Comparison of ENCODE assay signal across 8 cellular contexts in the genomic region with DNA sequence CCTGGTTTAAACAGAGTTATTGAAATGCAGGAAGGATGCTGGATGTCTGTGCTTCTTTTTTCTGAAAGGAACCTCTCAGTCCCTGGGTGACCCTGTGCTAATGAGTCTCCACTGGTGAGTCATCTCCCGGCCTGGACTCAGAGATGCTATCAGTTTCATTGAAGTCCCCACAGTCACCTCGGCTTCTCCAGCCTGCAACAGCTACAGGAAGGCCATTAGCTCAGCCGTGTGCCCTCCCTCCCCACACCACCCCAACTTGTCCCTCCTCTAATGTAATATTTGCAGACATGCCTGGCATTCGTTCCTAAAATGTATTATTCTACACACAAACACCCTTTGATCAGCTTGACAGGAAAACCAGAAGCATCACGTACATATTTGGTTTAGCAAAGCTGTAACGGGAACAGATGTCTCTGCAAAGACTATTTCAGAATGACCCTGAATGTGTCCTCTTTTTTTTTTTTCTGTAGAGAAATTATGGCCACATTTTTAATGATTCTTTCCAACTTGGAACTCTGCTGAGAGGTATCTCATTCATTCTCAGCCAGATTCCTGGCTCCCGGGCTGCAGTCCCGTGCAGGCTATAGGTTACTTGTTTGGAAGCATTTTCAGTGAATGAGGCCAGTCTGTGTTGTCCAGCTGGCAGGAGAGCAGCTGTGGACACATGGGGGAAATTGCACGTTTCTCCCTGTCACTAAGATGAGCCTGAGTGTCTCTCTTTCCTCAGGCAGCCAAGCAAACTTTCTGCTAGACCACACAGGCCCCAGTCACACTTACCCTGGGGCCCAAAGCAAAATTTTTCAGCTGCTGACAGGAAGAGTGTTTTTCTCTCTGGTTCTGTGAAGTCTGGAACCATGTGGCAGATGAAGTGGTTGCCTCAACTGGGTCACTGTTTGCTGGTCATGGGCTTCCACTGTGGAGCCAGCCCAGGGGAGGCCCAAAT.
DNase-seq lines count a peak whose midpoint lies in the region; ATAC-seq, FAIRE-seq and TF ChIP-seq lines count a peak whose summit lies in the region.

No MANE protein-coding gene starts in this region.

- H3K36me3 ChIP-seq in adipocyte (ENCODE audit: control insufficient read depth, insufficient read depth, low read length, severe bottlenecking) (no peaks in the 10 kb centered on the region), keratinocyte (ENCODE audit: control insufficient read depth in 2 of 2, extremely low read depth in 1 of 2, insufficient read depth in 2 of 2, low read length in 2 of 2) (no peaks in the 10 kb centered on the region), transverse colon (no peaks in the 10 kb centered on the region)

- FAIRE-seq in keratinocyte (lab: Jason Lieb, UNC) = peak; percentile 9

- DNase-seq in A172 (ENCODE audit: low spot score) (peak; percentile 88), NCI-H2196 (lab: John Stamatoyannopoulos, UW; ENCODE audit: unreplicated experiment) (peak; percentile 36), adipocyte (ENCODE audit: low read depth) (peak; percentile 81), keratinocyte (ENCODE audit: low read depth, low spot score) (no peak), transverse colon (peak; percentile 14), NCI-H345 (lab: John Stamatoyannopoulos, UW) (no peak)

- H3K9ac ChIP-seq in adipocyte (ENCODE audit: low read length) = no peak overlapping the region
- H3K9ac ChIP-seq in keratinocyte (ENCODE audit: control insufficient read depth, extremely low read depth, insufficient read depth, low read length) = no peak overlapping the region

- intact Hi-C loops in transverse colon (cut with DNase I; ENCODE audit: low total_unique reads) = no loop called here

- TF ChIP-seq POLR2A in transverse colon (IDR thresholded peaks at IDR 0.05) = no peak

- TF ChIP-seq CTCF in keratinocyte (optimal IDR thresholded peaks at IDR 0.05 in 1 of 3, IDR thresholded peaks at IDR 0.05 in 1 of 3, conservative IDR thresholded peaks at IDR 0.05 in 1 of 3; ENCODE audit: extremely low read depth in 1 of 3, insufficient read depth in 2 of 3, low read length in 3 of 3) = no peak
- TF ChIP-seq CTCF in transverse colon (IDR thresholded peaks at IDR 0.05) = no peak

- H3K4me3 ChIP-seq in adipocyte (ENCODE audit: low read length) = no peak overlapping the region
- H3K4me3 ChIP-seq in keratinocyte (ENCODE audit: control insufficient read depth in 2 of 3, extremely low read depth in 1 of 3, insufficient read depth in 2 of 3, low read depth in 1 of 3, low read length in 3 of 3) = no peak overlapping the region
- H3K4me3 ChIP-seq in transverse colon = no peak overlapping the region

- TF ChIP-seq EP300 in transverse colon (IDR thresholded peaks at IDR 0.05; ENCODE audit: low read depth) = no peak

- no peaks in the 10 kb centered on the region for H3K9me3 ChIP-seq in adipocyte (ENCODE audit: control insufficient read depth, low read length)
- H3K9me3 ChIP-seq in keratinocyte (ENCODE audit: control insufficient read depth, low read depth, low read length) = no peaks in the 10 kb centered on the region
- H3K9me3 ChIP-seq in transverse colon = no peaks in the 10 kb centered on the region

- no peaks in the 10 kb centered on the region for H3K9me1 ChIP-seq in keratinocyte (ENCODE audit: control insufficient read depth, extremely low read depth, insufficient read depth, low read length)

- 37 to 53% methylated on average over 7 to 9 of the region's 9 CpGs for WGBS in transverse colon (ENCODE audit: low coverage in 1 of 2), 2 donors

- no peak overlapping the region for H2AFZ ChIP-seq in keratinocyte (ENCODE audit: control insufficient read depth, low read length)

- H3K27ac ChIP-seq in keratinocyte (ENCODE audit: control insufficient read depth, insufficient read depth, low read length) (no peak overlapping the region), transverse colon (peak overlapping the region; percentile 5 to 51 (median 20))

- no peaks in the 10 kb centered on the region for H4K20me1 ChIP-seq in keratinocyte (ENCODE audit: control insufficient read depth, extremely low read depth, insufficient read depth, low read length)

- peaks cover 46% of the 10 kb centered on the region for H3K4me1 ChIP-seq in adipocyte (ENCODE audit: control insufficient read depth, insufficient read depth, low read length)
- H3K4me1 ChIP-seq in keratinocyte (ENCODE audit: control insufficient read depth, extremely low read depth, insufficient read depth, low read length) = peaks cover 8% of the 10 kb centered on the region
- H3K4me1 ChIP-seq in transverse colon = peaks cover 0 to 16% (median 3%) of the 10 kb centered on the region in 4 donors

- no peaks in the 10 kb centered on the region for H3K79me2 ChIP-seq in keratinocyte (ENCODE audit: control insufficient read depth, insufficient read depth, low read length)

- H3K4me2 ChIP-seq in keratinocyte (ENCODE audit: control insufficient read depth, extremely low read depth, insufficient read depth, low read depth, low read length) = no peak overlapping the region

- ATAC-seq in GM18498 (IDR thresholded peaks at IDR 0.05; ENCODE audit: unreplicated experiment) = peak; percentile 86
- peak; percentile 70 for ATAC-seq in HG02678 (IDR thresholded peaks at IDR 0.05; ENCODE audit: unreplicated experiment)

- dilution Hi-C loops in keratinocyte (cut with MboI; ENCODE audit: extremely low pct_ligation_motif_present, low sequenced_read_pairs) = no loop called here

- in situ Hi-C loops in transverse colon (cut with MboI; ENCODE audit: low pct_ligation_motif_present in 1 of 4, low pct_unique_long_range_greater_than_20kb in 1 of 4, low sequenced_read_pairs in 3 of 4) = no loop called here

- H3K27me3 ChIP-seq in adipocyte (replicated peaks; ENCODE audit: control insufficient read depth, insufficient read depth, low read length) = peaks cover 11% of the 10 kb centered on the region
- H3K27me3 ChIP-seq in keratinocyte (ENCODE audit: control insufficient read depth, extremely low read depth, insufficient read depth, low read length) = no peaks in the 10 kb centered on the region
- no peaks in the 10 kb centered on the region for H3K27me3 ChIP-seq in transverse colon

Comparison
In these comparisons a context has a peak if more than half of its experiments do, and no peak if none do; other contexts are left out.
1. DNase-seq: peak in A172 (single experiment), NCI-H2196 (single experiment), adipocyte (single experiment) and transverse colon (single experiment); none in keratinocyte (single experiment) and NCI-H345 (single experiment).